1 cellular context compared by ENCODE assay signal in the genomic region with DNA sequence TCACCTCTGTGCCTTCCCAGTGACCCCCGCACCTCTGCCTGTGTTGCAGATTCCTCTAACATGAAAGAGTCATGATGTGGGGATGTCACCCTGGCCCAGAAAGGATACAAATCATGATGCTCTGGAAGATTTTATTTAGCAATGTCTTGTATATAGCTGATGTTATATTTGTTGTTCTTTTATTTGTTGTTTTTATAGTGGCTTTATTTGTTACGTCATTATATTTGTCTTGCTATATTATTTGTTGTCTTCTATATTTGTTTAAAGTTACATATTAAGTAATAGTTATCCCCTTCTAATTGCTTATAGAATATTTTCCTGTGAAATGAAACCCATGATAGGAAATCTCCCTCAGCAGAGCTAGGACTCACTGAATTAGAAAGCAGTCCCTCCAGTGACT.
TF ChIP-seq lines count a peak whose summit lies in the region.

No MANE protein-coding gene starts in this region.

TF ChIP-seq in A549, 52 proteins besides CTCF, POLR2A, EP300 and RAD21 (continued from another document):
- TF ChIP-seq, protein P1, sequence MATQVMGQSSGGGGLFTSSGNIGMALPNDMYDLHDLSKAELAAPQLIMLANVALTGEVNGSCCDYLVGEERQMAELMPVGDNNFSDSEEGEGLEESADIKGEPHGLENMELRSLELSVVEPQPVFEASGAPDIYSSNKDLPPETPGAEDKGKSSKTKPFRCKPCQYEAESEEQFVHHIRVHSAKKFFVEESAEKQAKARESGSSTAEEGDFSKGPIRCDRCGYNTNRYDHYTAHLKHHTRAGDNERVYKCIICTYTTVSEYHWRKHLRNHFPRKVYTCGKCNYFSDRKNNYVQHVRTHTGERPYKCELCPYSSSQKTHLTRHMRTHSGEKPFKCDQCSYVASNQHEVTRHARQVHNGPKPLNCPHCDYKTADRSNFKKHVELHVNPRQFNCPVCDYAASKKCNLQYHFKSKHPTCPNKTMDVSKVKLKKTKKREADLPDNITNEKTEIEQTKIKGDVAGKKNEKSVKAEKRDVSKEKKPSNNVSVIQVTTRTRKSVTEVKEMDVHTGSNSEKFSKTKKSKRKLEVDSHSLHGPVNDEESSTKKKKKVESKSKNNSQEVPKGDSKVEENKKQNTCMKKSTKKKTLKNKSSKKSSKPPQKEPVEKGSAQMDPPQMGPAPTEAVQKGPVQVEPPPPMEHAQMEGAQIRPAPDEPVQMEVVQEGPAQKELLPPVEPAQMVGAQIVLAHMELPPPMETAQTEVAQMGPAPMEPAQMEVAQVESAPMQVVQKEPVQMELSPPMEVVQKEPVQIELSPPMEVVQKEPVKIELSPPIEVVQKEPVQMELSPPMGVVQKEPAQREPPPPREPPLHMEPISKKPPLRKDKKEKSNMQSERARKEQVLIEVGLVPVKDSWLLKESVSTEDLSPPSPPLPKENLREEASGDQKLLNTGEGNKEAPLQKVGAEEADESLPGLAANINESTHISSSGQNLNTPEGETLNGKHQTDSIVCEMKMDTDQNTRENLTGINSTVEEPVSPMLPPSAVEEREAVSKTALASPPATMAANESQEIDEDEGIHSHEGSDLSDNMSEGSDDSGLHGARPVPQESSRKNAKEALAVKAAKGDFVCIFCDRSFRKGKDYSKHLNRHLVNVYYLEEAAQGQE (IDR thresholded peaks at IDR 0.05) = no peak
- no peak for TF ChIP-seq HOXB5 (CRISPR knock-in tag; IDR thresholded peaks at IDR 0.05)
- no peak for TF ChIP-seq KDM1A (IDR thresholded peaks at IDR 0.05; ENCODE audit: low read depth)
- no peak for TF ChIP-seq BCL3 (IDR thresholded peaks at IDR 0.05)
- TF ChIP-seq ZFP36 (IDR thresholded peaks at IDR 0.05; ENCODE audit: borderline replicate concordance, partially characterized antibody) = no peak
